Comparison of ENCODE assay signal across 8 cellular contexts in genomic region chr16:71895679-71896385, GRCh38. TPM values are rescaled to one million over a fixed set of nuclear protein-coding genes. Genes with fewer than 3 reads are reported as not detected.
DNase-seq lines count a peak whose midpoint lies in the region; ATAC-seq and TF ChIP-seq lines count a peak whose summit lies in the region.

No MANE protein-coding gene starts in this region.

- WGBS in right lobe of liver (ENCODE audit: insufficient coverage, low coverage, low lambda C conversion rate, missing lambda C conversion rate) = 0% methylated on average over 18 of the region's 44 CpGs

- TF ChIP-seq CTCF in coronary artery (IDR thresholded peaks at IDR 0.05) (no peak), right lobe of liver (IDR thresholded peaks at IDR 0.05) (no peak)

- H3K9me3 ChIP-seq in right lobe of liver = no peaks in the 10 kb centered on the region

- peak; percentile 34 for ATAC-seq in GM18907 (IDR thresholded peaks at IDR 0.05; ENCODE audit: unreplicated experiment)
- ATAC-seq in HG03097 (IDR thresholded peaks at IDR 0.05; ENCODE audit: low FRiP score, unreplicated experiment) = peak; percentile 9
- ATAC-seq in right lobe of liver = peak; percentile 34 to 56 (median 43)

- no peak for TF ChIP-seq POLR2A in right lobe of liver (IDR thresholded peaks at IDR 0.05)

- H3K4me3 ChIP-seq in coronary artery (peak overlapping the region; percentile 92), right lobe of liver (peak overlapping the region; percentile 86 to 94 (median 88))

- no peaks in the 10 kb centered on the region for H3K27me3 ChIP-seq in right lobe of liver

- intact Hi-C loops in right lobe of liver (cut with DNase I) = no loop called here

- peak; percentile 48 for DNase-seq in AG20443 (ENCODE audit: low spot score)
- peak; percentile 45 for DNase-seq in SK-N-DZ (ENCODE audit: low spot score)
- DNase-seq in coronary artery (ENCODE audit: low spot score) = no peak
- peak; percentile 56 to 74 (median 63) for DNase-seq in right lobe of liver
- peak in 18 of 49 donors; percentile 16 to 82 (median 51) for DNase-seq in substantia nigra (lab: John Stamatoyannopoulos, UW)
- DNase-seq in AML-193 (lab: John Stamatoyannopoulos, UW) = no peak

- H3K36me3 ChIP-seq in right lobe of liver = no peaks in the 10 kb centered on the region

- peaks cover 0 to 29% (median 6%) of the 10 kb centered on the region in 4 donors for H3K4me1 ChIP-seq in right lobe of liver

- H3K27ac ChIP-seq in coronary artery (peak overlapping the region; percentile 99), right lobe of liver (peak overlapping the region; percentile 94 to 99 (median 94)), substantia nigra (ENCODE audit: low read depth, low read length, poor library complexity, severe bottlenecking) (peak overlapping the region; percentile 95)

RNA-seq across cellular contexts. Expression of gene IST1, which starts 0.5 kb away (rescaled TPM):
- 403 and 436 TPM in 2 replicates for polyA plus RNA-seq in SK-N-DZ (2014; cell fraction: cytosol; rRNA removed)
- 316 and 411 TPM in 2 replicates for polyA plus RNA-seq in SK-N-DZ (2014; cell fraction: nucleus; rRNA removed)
- 10 to 100 TPM; 44.7 to 73.4 (median 65.5) TPM for total RNA-seq in right lobe of liver

RNA-seq across cellular contexts. Expression of gene ZNF821, which starts 11.8 kb away (rescaled TPM):
- polyA plus RNA-seq in SK-N-DZ (2014; cell fraction: cytosol; rRNA removed) = 46.7 and 88.4 TPM in 2 replicates
- 37.9 and 43.1 TPM in 2 replicates for polyA plus RNA-seq in SK-N-DZ (2014; cell fraction: nucleus; rRNA removed)
- 1 to 10 TPM; 1.3 to 3.8 (median 1.7) TPM for total RNA-seq in right lobe of liver

RNA-seq across cellular contexts. Expression of gene ATXN1L, which starts 50.1 kb away (rescaled TPM):
- polyA plus RNA-seq in SK-N-DZ (2014; cell fraction: cytosol; rRNA removed) = 10.3 and 10.6 TPM in 2 replicates
- 8.5 and 13.5 TPM in 2 replicates for polyA plus RNA-seq in SK-N-DZ (2014; cell fraction: nucleus; rRNA removed)
- total RNA-seq in right lobe of liver = 10 to 100 TPM in 3 of 6 experiments, 1 to 10 TPM in 3; 9.2 to 11.9 (median 10.3) TPM

Comparison
In these comparisons a context has a peak if more than half of its experiments do, and no peak if none do; other contexts are left out.
1. DNase-seq: peak in AG20443 (single experiment), SK-N-DZ (single experiment) and right lobe of liver (3 of 3); none in coronary artery (single experiment) and AML-193 (0 of 2).
2. Peak in every context shown above with its lines, with median percentiles within 50 percentile points of each other: ATAC-seq and H3K27ac ChIP-seq.